Comparison of ENCODE assay signal across 9 cellular contexts in the genomic region with DNA sequence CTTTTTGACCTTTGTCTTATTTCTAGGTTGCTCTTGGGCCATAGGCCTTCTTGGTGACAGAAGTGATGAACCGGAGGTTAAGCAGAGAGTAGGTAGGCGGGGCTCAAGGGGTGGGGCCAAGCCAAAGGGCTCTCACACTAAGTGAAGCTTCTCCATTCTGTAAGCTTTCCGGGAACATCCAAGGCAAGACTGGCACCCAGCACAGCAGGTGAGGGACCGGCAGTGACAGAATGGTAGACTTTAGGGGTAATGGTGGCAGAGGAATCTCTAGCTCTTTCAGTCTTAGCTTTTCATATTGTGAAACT. TPM values are rescaled to one million over a fixed set of nuclear protein-coding genes. Genes with fewer than 3 reads are reported as not detected.
DNase-seq lines count a peak whose midpoint lies in the region; ATAC-seq and TF ChIP-seq lines count a peak whose summit lies in the region.
"Had no signal": no experiment of that assay in that cellular context is flagged by ENCODE, and none has a peak within 500 bp of the region (broad histone marks: within the 10 kb centered on the region; RNA-seq: fewer than 3 reads in every experiment).

TNFAIP8L2 (plus strand) TSS at position 135 of the 305 bp plus-strand sequence. CDS start 2,049 bp downstream, outside the sequence.

- BruUV-seq in PC-3 (replicated peaks; lab: Mats Ljungman, UMichigan), result no TSS peak

- CTCF ChIA-PET in CD8-positive, alpha-beta memory T cell (lab: Charles Lee), result interaction anchor here (0.7 to 5.2 kb wide), 23 partner anchors 9 to 184 kb away, joined by 3 to 90 read pairs (median 5); partner anchors contain the start of genes C1orf56, CDC42SE1, GABPB2 and LYSMD1
- CTCF ChIA-PET in PC-3 (lab: Charles Lee), result interaction anchor here (0.6 to 2.4 kb wide), 3 partner anchors 30 to 916 kb away, joined by 3 to 28 read pairs (median 4); no protein-coding TSS in a partner anchor

- H3K79me2 ChIP-seq in PC-3 (ENCODE audit: low read length), result no peaks in the 10 kb centered on the region

- TF ChIP-seq CTCF in PC-3 (conservative IDR thresholded peaks at IDR 0.05; ENCODE audit: low read depth, low read length), result no peak

- H2AFZ ChIP-seq in PC-3 (ENCODE audit: low read length), result no peak within 1 kb of the TSS

- H3K9me3 Mint-ChIP-seq in CD8-positive, alpha-beta memory T cell, result no peaks in the 10 kb centered on the region
- no peaks in the 10 kb centered on the region for H3K9me3 Mint-ChIP-seq in activated T-cell treated with anti-CD3 and anti-CD28 coated beads, Interleukin-2, amount 50 U/mL, for 72 hours

- H3K36me3 ChIP-seq in CD8-positive, alpha-beta memory T cell (ENCODE audit: insufficient read depth, low read length), result peaks cover 14% of the 10 kb centered on the region
- peaks cover 1% of the 10 kb centered on the region; the same call in 1 of the 2 replicates for H3K36me3 ChIP-seq in PC-3 (ENCODE audit: low read depth, low read length)

- H3K27ac Mint-ChIP-seq in CD8-positive, alpha-beta memory T cell, result peak within 1 kb of the TSS; percentile 82 to 98 (median 95)
- H3K27ac Mint-ChIP-seq in activated T-cell treated with anti-CD3 and anti-CD28 coated beads, Interleukin-2, amount 50 U/mL, for 72 hours, result peak within 1 kb of the TSS; percentile 99

- no peaks in the 10 kb centered on the region for H3K9me2 ChIP-seq in PC-3 (replicated peaks; ENCODE audit: low read length)

- H3K4me1 ChIP-seq in CD8-positive, alpha-beta memory T cell (ENCODE audit: insufficient read depth, low read length), result peaks cover 39% of the 10 kb centered on the region
- no peaks in the 10 kb centered on the region for H3K4me1 ChIP-seq in PC-3 (ENCODE audit: insufficient read depth, low read length)

- peaks cover 2 to 37% (median 7%) of the 10 kb centered on the region in 3 donors for H3K36me3 Mint-ChIP-seq in CD8-positive, alpha-beta memory T cell
- H3K36me3 Mint-ChIP-seq in activated T-cell treated with anti-CD3 and anti-CD28 coated beads, Interleukin-2, amount 50 U/mL, for 72 hours (ENCODE audit: insufficient read depth in 2 of 2), result peaks cover 14 to 20% of the 10 kb centered on the region in 2 donors

- H3K4me3 Mint-ChIP-seq in CD8-positive, alpha-beta memory T cell, result peak within 1 kb of the TSS; percentile 97 to 100 (median 99)
- peak within 1 kb of the TSS; percentile 94 to 99 for H3K4me3 Mint-ChIP-seq in activated T-cell treated with anti-CD3 and anti-CD28 coated beads, Interleukin-2, amount 50 U/mL, for 72 hours

- no peaks in the 10 kb centered on the region for H3K27me3 ChIP-seq in CD8-positive, alpha-beta memory T cell (ENCODE audit: insufficient read depth, low read length, poor library complexity, severe bottlenecking)
- no peaks in the 10 kb centered on the region for H3K27me3 ChIP-seq in PC-3 (ENCODE audit: low read length)

- intact Hi-C loops in PC-3 (cut with micrococcal nuclease) (loop anchor here (1.0 to 10.0 kb wide), 2 partner anchors 57 to 132 kb away; no protein-coding TSS in a partner anchor), left colon (cut with DNase I, micrococcal nuclease) (loop anchor here (2.0 to 10.0 kb wide), 3 partner anchors 52 to 132 kb away; no protein-coding TSS in a partner anchor)

- no peak within 1 kb of the TSS for H3K4me2 ChIP-seq in PC-3 (ENCODE audit: low read length)

- POLR2A ChIA-PET in CD8-positive, alpha-beta memory T cell (lab: Charles Lee), result interaction anchor here (0.6 to 1.8 kb wide), 6 partner anchors 9 to 135 kb away, joined by 4 to 8 read pairs (median 6); partner anchors contain the start of genes CDC42SE1, LYSMD1, SCNM1 and SEMA6C
- POLR2A ChIA-PET in PC-3 (lab: Charles Lee; ENCODE audit: unreplicated experiment), result interaction anchor here (0.5 to 0.6 kb wide), 2 partner anchors 36 to 248 kb away, joined by 4 read pairs; no protein-coding TSS in a partner anchor

- H3K27me3 Mint-ChIP-seq in CD8-positive, alpha-beta memory T cell, result no peaks in the 10 kb centered on the region
- H3K27me3 Mint-ChIP-seq in activated T-cell treated with anti-CD3 and anti-CD28 coated beads, Interleukin-2, amount 50 U/mL, for 72 hours (ENCODE audit: low read depth), result no peaks in the 10 kb centered on the region

- H3K9ac ChIP-seq in PC-3 (ENCODE audit: low read length), result no peak within 1 kb of the TSS

- ATAC-seq in GM21723 (IDR thresholded peaks at IDR 0.05; ENCODE audit: unreplicated experiment) (peak; percentile 79), PC-3 (peak; percentile 81), left colon (peak; percentile 90), GM21526 (IDR thresholded peaks at IDR 0.05; ENCODE audit: low FRiP score, unreplicated experiment) (no peak)
- peak; percentile 86 for ATAC-seq in activated T-cell treated with anti-CD3 and anti-CD28 coated beads, Interleukin-2, amount 50 U/mL, for 72 hours (replicated peaks in 1 of 2)

- no peaks in the 10 kb centered on the region for H3K9me3 ChIP-seq in CD8-positive, alpha-beta memory T cell (ENCODE audit: low read length)
- no peaks in the 10 kb centered on the region for H3K9me3 ChIP-seq in PC-3 (ENCODE audit: low read length)

- no peaks in the 10 kb centered on the region for H3F3A ChIP-seq in PC-3 (ENCODE audit: low read length, unreplicated experiment)

- peaks cover 42 to 59% (median 52%) of the 10 kb centered on the region in 3 donors for H3K4me1 Mint-ChIP-seq in CD8-positive, alpha-beta memory T cell
- peaks cover 59% of the 10 kb centered on the region for H3K4me1 Mint-ChIP-seq in activated T-cell treated with anti-CD3 and anti-CD28 coated beads, Interleukin-2, amount 50 U/mL, for 72 hours (ENCODE audit: low read depth)

- peak within 1 kb of the TSS; percentile 49 for H3K27ac ChIP-seq in CD8-positive, alpha-beta memory T cell (ENCODE audit: low read depth, low read length)
- H3K27ac ChIP-seq in PC-3 (ENCODE audit: low read length), result no peak within 1 kb of the TSS
- H3K27ac ChIP-seq: epithelial cell of prostate had no signal

- H4K20me1 ChIP-seq in PC-3 (ENCODE audit: low read length), result no peaks in the 10 kb centered on the region

- H3K4me3 ChIP-seq in CD8-positive, alpha-beta memory T cell (ENCODE audit: low read length), result peak within 1 kb of the TSS; percentile 87
- H3K4me3 ChIP-seq in PC-3 (ENCODE audit: low read length), result no peak within 1 kb of the TSS

- peak; percentile 51 to 78 (median 65) for DNase-seq in CD8-positive, alpha-beta memory T cell
- DNase-seq in PC-3 (no peak), left colon (peak; percentile 65 to 86), NCI-H446 treated with DMSO at 0.1 percent for 48 hours (lab: John Stamatoyannopoulos, UW) (no peak)
- peak; percentile 83 to 90 for DNase-seq in activated T-cell treated with anti-CD3 and anti-CD28 coated beads, Interleukin-2, amount 50 U/mL, for 72 hours
- DNase-seq in stimulated activated CD8-positive, alpha-beta memory T cell treated with anti-CD3 and anti-CD28 coated beads, Interleukin-4, amount 100 ng/mL, for 4 hours (ENCODE audit: low read depth in 2 of 2, low spot score in 1 of 2), result peak; percentile 55 to 57

RNA-seq across cellular contexts. Expression of gene TNFAIP8L2, which starts in this region (rescaled TPM):
- total RNA-seq in CD8-positive, alpha-beta memory T cell, result 10 to 100 TPM; 24.6 to 25.5 TPM
- polyA plus RNA-seq in CD8-positive, alpha-beta memory T cell, result 22.6 TPM
- total RNA-seq in PC-3 (2014; rRNA removed), result not detected in 2 replicates
- total RNA-seq in activated T-cell treated with anti-CD3 and anti-CD28 coated beads, Interleukin-2, amount 50 U/mL, for 72 hours, result 10 to 100 TPM; 14.7 to 17.1 TPM
- total RNA-seq in left colon, result 1 to 10 TPM in 1 of 2 donors, under 1 TPM in 1; 0.40 to 2.8 TPM

Comparison
In these comparisons a context has a peak if more than half of its experiments do, and no peak if none do; other contexts are left out.
1. RNA of gene TNFAIP8L2 (total RNA-seq): 24.6 to 25.5 TPM in CD8-positive, alpha-beta memory T cell and 14.7 to 17.1 TPM in activated T-cell treated with anti-CD3 and anti-CD28 coated beads, Interleukin-2, amount 50 U/mL, for 72 hours; 0.40 to 2.8 TPM in left colon and not detected in PC-3; every median in the first group is over 4 times any median in the second.
2. Peak in ATAC-seq in PC-3; RNA of the gene not detected or under 1 TPM.
3. DNase-seq: peak in CD8-positive, alpha-beta memory T cell (5 of 5), activated T-cell treated with anti-CD3 and anti-CD28 coated beads, Interleukin-2, amount 50 U/mL, for 72 hours (2 of 2), left colon (2 of 2) and stimulated activated CD8-positive, alpha-beta memory T cell treated with anti-CD3 and anti-CD28 coated beads, Interleukin-4, amount 100 ng/mL, for 4 hours (2 of 2); none in PC-3 (single experiment) and NCI-H446 treated with DMSO at 0.1 percent for 48 hours (single experiment).